In the genomic region with DNA sequence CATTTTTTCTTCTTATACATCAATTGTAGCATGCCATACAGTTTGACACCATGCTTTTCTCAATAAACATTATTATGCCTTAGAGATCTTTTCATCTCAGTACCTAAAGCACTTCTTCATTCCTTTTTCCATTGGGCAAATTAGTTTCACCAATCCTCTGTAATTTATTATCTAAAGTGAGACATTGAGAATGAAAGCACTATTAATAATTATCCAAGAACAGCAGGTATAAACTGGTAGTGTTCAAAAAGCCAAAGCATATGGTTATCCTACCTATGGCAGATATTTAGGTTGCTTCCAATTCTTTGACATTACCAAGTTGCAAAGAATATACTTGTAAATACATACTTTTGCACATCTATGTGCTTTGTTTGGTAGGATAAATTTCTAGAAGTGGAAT, we compare ENCODE assay signal across 29 cellular contexts.
"Had no signal": no experiment of that assay in that cellular context is flagged by ENCODE, and none has a peak within 500 bp of the region (broad histone marks: within the 10 kb centered on the region; RNA-seq: fewer than 3 reads in every experiment).

No MANE protein-coding gene starts in this region.

- H3K4me3 ChIP-seq: adrenal gland, body of pancreas, colonic mucosa, pancreas, prostate gland, smooth muscle cell, upper lobe of left lung, vagina had no signal

- H3K4me1 Mint-ChIP-seq: stimulated activated memory B cell treated with anti-CD40 and anti-IgM and Interleukin-4, amounts not matched to agents 10 μg/mL and 1 μg/mL and 100 μg/mL, for 72 hours; stimulated activated naive CD8-positive, alpha-beta T cell treated with anti-CD3 and anti-CD28 coated beads, Interleukin-15, amount 100 ng/mL, for 72 hours had no signal

- H3K9me3 Mint-ChIP-seq: activated T-helper 2 cell treated with anti-CD3 and anti-CD28 coated beads, Interferon-gamma antibody, Interleukin-2, Interleukin-4, amounts not matched to agents 10 μg/mL and 5 μg/mL and 100 μg/mL, durations not matched to agents 14 hours and 24 hours and 36 hours; mesothelial cell of epicardium; naive B cell; stimulated activated memory B cell treated with anti-CD40 and anti-IgM and Interleukin-4, amounts not matched to agents 10 μg/mL and 1 μg/mL and 100 μg/mL, for 72 hours; stimulated activated naive CD8-positive, alpha-beta T cell treated with anti-CD3 and anti-CD28 coated beads, Interleukin-15, amount 100 ng/mL, for 72 hours had no signal

- H3K36me3 ChIP-seq: prostate gland had no signal

- H3K4me3 Mint-ChIP-seq: activated naive CD8-positive, alpha-beta T cell; mesothelial cell of epicardium; naive B cell; stimulated activated memory B cell treated with anti-CD40 and anti-IgM and Interleukin-4, amounts not matched to agents 10 μg/mL and 1 μg/mL and 100 μg/mL, for 72 hours; stimulated activated naive CD8-positive, alpha-beta T cell treated with anti-CD3 and anti-CD28 coated beads, Interleukin-15, amount 100 ng/mL, for 72 hours; T-helper 17 cell had no signal

- H3K4me1 ChIP-seq: adrenal gland, body of pancreas, colonic mucosa, pancreas, prostate gland, upper lobe of left lung had no signal

- H3K27me3 Mint-ChIP-seq: activated naive CD8-positive, alpha-beta T cell; naive B cell; stimulated activated memory B cell treated with anti-CD40 and anti-IgM and Interleukin-4, amounts not matched to agents 10 μg/mL and 1 μg/mL and 100 μg/mL, for 72 hours; stimulated activated naive CD8-positive, alpha-beta T cell treated with anti-CD3 and anti-CD28 coated beads, Interleukin-15, amount 100 ng/mL, for 72 hours; T-helper 17 cell had no signal

- H3K27me3 ChIP-seq: adrenal gland, body of pancreas, colonic mucosa, pancreas, upper lobe of left lung, vagina had no signal

- ATAC-seq: activated CD4-positive, CD25-positive, alpha-beta regulatory T cell treated with anti-CD3 and anti-CD28 coated beads, Interleukin-2, amount 50 U/mL, for 24 hours; body of pancreas; left ventricle myocardium superior; pancreas; stimulated activated memory B cell treated with anti-CD40 and anti-IgM and Interleukin-4, amounts not matched to agents 10 μg/mL and 1 μg/mL and 100 μg/mL, for 72 hours; stimulated activated naive CD8-positive, alpha-beta T cell treated with anti-CD3 and anti-CD28 coated beads, Interleukin-15, amount 100 ng/mL, for 72 hours; T-helper 17 cell had no signal

- DNase-seq: activated CD4-positive, alpha-beta T cell treated with anti-CD3 and anti-CD28 coated beads for 48 hours; activated CD4-positive, alpha-beta T cell treated with anti-CD3 and anti-CD28 coated beads, Interleukin-2, amount 50 U/mL, for 48 hours; activated CD8-positive, alpha-beta memory T cell treated with anti-CD3 and anti-CD28 coated beads for 24 hours; activated naive CD4-positive, alpha-beta T cell; adrenal gland; aorta; body of pancreas; colonic mucosa; effector CD8-positive, alpha-beta T cell; left ventricle myocardium superior; naive B cell; pancreas; stimulated activated CD4-positive, alpha-beta T cell treated with anti-CD3 and anti-CD28 coated beads, Interleukin-1b, Interleukin-23, amount 100 ng/mL, for 48 hours; stimulated activated CD4-positive, alpha-beta T cell treated with anti-CD3 and anti-CD28 coated beads, Interleukin-4, amount 100 ng/mL, for 4 hours; stimulated activated CD8-positive, alpha-beta memory T cell treated with anti-CD3 and anti-CD28 coated beads, Interleukin-4, amount 100 ng/mL, for 48 hours; stimulated activated naive CD8-positive, alpha-beta T cell treated with anti-CD3 and anti-CD28 coated beads, Interleukin-15, amount 100 ng/mL, for 72 hours; substantia nigra; T-helper 17 cell; T1000; upper lobe of left lung; WERI-Rb-1 had no signal

- H3K27ac ChIP-seq: adrenal gland, body of pancreas, colonic mucosa, pancreas, upper lobe of left lung, vagina, WERI-Rb-1 had no signal

- H3K27ac Mint-ChIP-seq: activated naive CD8-positive, alpha-beta T cell; activated T-helper 2 cell treated with anti-CD3 and anti-CD28 coated beads, Interferon-gamma antibody, Interleukin-2, Interleukin-4, amounts not matched to agents 10 μg/mL and 5 μg/mL and 100 μg/mL, durations not matched to agents 14 hours and 24 hours and 36 hours; mesothelial cell of epicardium; stimulated activated memory B cell treated with anti-CD40 and anti-IgM and Interleukin-4, amounts not matched to agents 10 μg/mL and 1 μg/mL and 100 μg/mL, for 72 hours; stimulated activated naive CD8-positive, alpha-beta T cell treated with anti-CD3 and anti-CD28 coated beads, Interleukin-15, amount 100 ng/mL, for 72 hours had no signal

- H3K9me3 ChIP-seq: adrenal gland, body of pancreas, colonic mucosa, pancreas, prostate gland, upper lobe of left lung, vagina had no signal
